26 cellular contexts compared by ENCODE assay signal in genomic region chr3:128873623-128874022, GRCh38.
"Had no signal": no experiment of that assay in that cellular context is flagged by ENCODE, and none has a peak within 500 bp of the region (broad histone marks: within the 10 kb centered on the region; RNA-seq: fewer than 3 reads in every experiment).

No MANE protein-coding gene starts in this region.

- H3K4me1 ChIP-seq: SJCRH30 had no signal

- H3K9me3 ChIP-seq: MG63, Peyer's patch, SJCRH30, SK-N-SH had no signal

- H3K36me3 ChIP-seq: brain microvascular endothelial cell, Peyer's patch, SJCRH30 had no signal

- H3K4me2 ChIP-seq: SK-N-SH had no signal

- H3K4me3 ChIP-seq: MG63, Peyer's patch, SJCRH30 had no signal

- H3K27me3 ChIP-seq: brain microvascular endothelial cell, MG63, Peyer's patch, SJCRH30 had no signal

- H3K27ac ChIP-seq: brain microvascular endothelial cell, Peyer's patch, RWPE1, SJCRH30, VCaP had no signal

- H3K9ac ChIP-seq: SK-N-SH had no signal

- DNase-seq: activated CD4-positive, alpha-beta memory T cell treated with anti-CD3 and anti-CD28 coated beads for 36 hours; activated CD4-positive, alpha-beta T cell treated with anti-CD3 and anti-CD28 coated beads, Interleukin-2, amount 10 ng/mL, durations not matched to agents 7 days and 5 days; activated CD4-positive, CD25-positive, alpha-beta regulatory T cell; activated CD8-positive, alpha-beta memory T cell treated with anti-CD3 and anti-CD28 coated beads for 24 hours; activated gamma-delta T cell treated with Interleukin-2 at 50 U/mL for 16 hours; activated naive CD4-positive, alpha-beta T cell treated with anti-CD3 and anti-CD28 coated beads, Interleukin-2, amount 10 ng/mL, durations not matched to agents 7 days and 5 days; activated naive CD8-positive, alpha-beta T cell treated with anti-CD3 and anti-CD28 coated beads for 36 hours; activated T-cell treated with anti-CD3 and anti-CD28 coated beads for 4 hours; activated T-cell treated with anti-CD3 and anti-CD28 coated beads, Interleukin-2, amount 50 U/mL, for 48 hours; brain microvascular endothelial cell; KG1; MG63; MV-4-11; NCI-H1092 treated with DMSO at 0.1 percent for 48 hours; NCI-H1417 treated with DMSO at 0.1 percent for 48 hours; NCI-H1694; NCI-H2029; NCI-H510A treated with DMSO at 0.1 percent for 48 hours; NK-92 treated with Interleukin-12 subunit alpha and Interleukin-12 subunit beta, amount 100 ng/mL, for 24 hours; Peyer's patch; Right ventricle myocardium superior; SJCRH30; SK-N-SH; T-helper 1 cell had no signal
